28 cellular contexts compared by ENCODE assay signal in the genomic region with DNA sequence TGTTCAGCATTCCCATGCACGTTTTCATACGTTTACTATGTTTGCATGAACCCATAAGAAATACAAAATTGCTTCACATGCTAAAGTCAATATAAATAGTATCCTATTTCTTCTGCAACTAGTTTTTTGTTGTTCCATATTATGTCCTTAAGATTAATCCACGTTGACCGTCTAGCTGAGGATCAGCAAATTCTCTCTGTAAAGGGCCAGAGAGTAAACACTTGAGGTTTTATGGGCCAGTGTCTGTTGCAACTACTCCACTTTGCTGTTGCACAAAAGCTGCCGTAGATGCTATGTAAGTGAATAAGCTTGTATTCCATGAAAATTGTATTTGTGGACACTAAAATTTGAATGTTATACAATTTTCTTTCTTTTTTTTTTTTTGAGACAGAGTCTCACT.
"Had no signal": no experiment of that assay in that cellular context is flagged by ENCODE, and none has a peak within 500 bp of the region (broad histone marks: within the 10 kb centered on the region; RNA-seq: fewer than 3 reads in every experiment).

No MANE protein-coding gene starts in this region.

- H3K27ac Mint-ChIP-seq: activated B cell treated with CpG ODN at 0.5 μM for 24 hours; activated naive CD4-positive, alpha-beta T cell treated with anti-CD3 and anti-CD28 coated beads, Interleukin-2, amount 10 ng/mL, durations not matched to agents 7 days and 5 days; activated naive CD4-positive, alpha-beta T cell treated with anti-CD3 and anti-CD28 coated beads, Interleukin-2, amount 50 U/mL, for 72 hours; activated naive CD8-positive, alpha-beta T cell treated with anti-CD3 and anti-CD28 coated beads, Interleukin-2, amount 10 ng/mL, durations not matched to agents 7 days and 5 days; activated T-cell treated with anti-CD3 and anti-CD28 coated beads, Interleukin-2, amount 50 U/mL, for 24 hours; activated T-cell treated with anti-CD3 and anti-CD28 coated beads, Interleukin-2, amount 50 U/mL, for 72 hours; dendritic cell treated with granulocyte-macrophage colony-stimulating factor and Interleukin-4, amounts not matched to agents 40 ng/mL and 50 ng/mL, for 4 days; T-helper 1 cell treated with Interleukin-12 subunit alpha and Interleukin-12 subunit beta and Interleukin-4 antibody, amounts not matched to agents 30 μg/mL and 1 μg/mL, for 36 hours had no signal

- H3K27me3 Mint-ChIP-seq: activated B cell treated with CpG ODN at 0.5 μM for 24 hours; activated naive CD4-positive, alpha-beta T cell treated with anti-CD3 and anti-CD28 coated beads, Interleukin-2, amount 10 ng/mL, durations not matched to agents 7 days and 5 days; activated naive CD8-positive, alpha-beta T cell treated with anti-CD3 and anti-CD28 coated beads, Interleukin-2, amount 10 ng/mL, durations not matched to agents 7 days and 5 days; activated T-cell treated with anti-CD3 and anti-CD28 coated beads, Interleukin-2, amount 50 U/mL, for 24 hours; central memory CD8-positive, alpha-beta T cell; dendritic cell treated with granulocyte-macrophage colony-stimulating factor and Interleukin-4, amounts not matched to agents 40 ng/mL and 50 ng/mL, for 4 days had no signal

- H3K9me3 ChIP-seq: esophagus squamous epithelium had no signal

- H3K27ac ChIP-seq: brain microvascular endothelial cell, coronary artery, dorsolateral prefrontal cortex, esophagus squamous epithelium, WERI-Rb-1 had no signal

- H3K9me3 Mint-ChIP-seq: activated B cell treated with CpG ODN at 0.5 μM for 24 hours; activated naive CD4-positive, alpha-beta T cell treated with anti-CD3 and anti-CD28 coated beads, Interleukin-2, amount 10 ng/mL, durations not matched to agents 7 days and 5 days; activated naive CD4-positive, alpha-beta T cell treated with anti-CD3 and anti-CD28 coated beads, Interleukin-2, amount 50 U/mL, for 72 hours; activated naive CD8-positive, alpha-beta T cell treated with anti-CD3 and anti-CD28 coated beads, Interleukin-2, amount 10 ng/mL, durations not matched to agents 7 days and 5 days; activated T-cell treated with anti-CD3 and anti-CD28 coated beads, Interleukin-2, amount 50 U/mL, for 24 hours; activated T-cell treated with anti-CD3 and anti-CD28 coated beads, Interleukin-2, amount 50 U/mL, for 72 hours; central memory CD8-positive, alpha-beta T cell; dendritic cell treated with granulocyte-macrophage colony-stimulating factor and Interleukin-4, amounts not matched to agents 40 ng/mL and 50 ng/mL, for 4 days; T-helper 1 cell treated with Interleukin-12 subunit alpha and Interleukin-12 subunit beta and Interleukin-4 antibody, amounts not matched to agents 30 μg/mL and 1 μg/mL, for 36 hours had no signal

- DNase-seq: activated B cell treated with CpG ODN at 0.5 μM for 24 hours; activated CD4-positive, alpha-beta T cell treated with anti-CD3 and anti-CD28 coated beads for 48 hours; activated CD4-positive, alpha-beta T cell treated with anti-CD3 and anti-CD28 coated beads, Interleukin-2, amount 50 U/mL, for 1 hour; activated CD4-positive, alpha-beta T cell treated with anti-CD3 and anti-CD28 coated beads, Interleukin-2, amount 50 U/mL, for 48 hours; activated CD8-positive, alpha-beta memory T cell treated with anti-CD3 and anti-CD28 coated beads, Interleukin-2, amount 50 U/mL, for 48 hours; activated gamma-delta T cell; activated naive CD4-positive, alpha-beta T cell; activated naive CD4-positive, alpha-beta T cell treated with anti-CD3 and anti-CD28 coated beads, Interleukin-2, amount 10 ng/mL, durations not matched to agents 7 days and 5 days; activated naive CD8-positive, alpha-beta T cell treated with anti-CD3 and anti-CD28 coated beads, Interleukin-2, amount 10 ng/mL, durations not matched to agents 7 days and 5 days; activated T-cell treated with anti-CD3 and anti-CD28 coated beads for 4 hours; activated T-cell treated with anti-CD3 and anti-CD28 coated beads, Interleukin-2, amount 50 U/mL, for 24 hours; activated T-cell treated with anti-CD3 and anti-CD28 coated beads, Interleukin-2, amount 50 U/mL, for 72 hours; brain microvascular endothelial cell; dorsolateral prefrontal cortex; effector memory CD4-positive, alpha-beta T cell; erythroblast; esophagus squamous epithelium; foreskin fibroblast; head of caudate nucleus; hippocampal formation; T-helper 9 cell; WERI-Rb-1 had no signal

- H3K4me3 Mint-ChIP-seq: activated B cell treated with CpG ODN at 0.5 μM for 24 hours; activated naive CD4-positive, alpha-beta T cell treated with anti-CD3 and anti-CD28 coated beads, Interleukin-2, amount 10 ng/mL, durations not matched to agents 7 days and 5 days; activated naive CD8-positive, alpha-beta T cell treated with anti-CD3 and anti-CD28 coated beads, Interleukin-2, amount 10 ng/mL, durations not matched to agents 7 days and 5 days; activated T-cell treated with anti-CD3 and anti-CD28 coated beads, Interleukin-2, amount 50 U/mL, for 24 hours; activated T-cell treated with anti-CD3 and anti-CD28 coated beads, Interleukin-2, amount 50 U/mL, for 72 hours; central memory CD8-positive, alpha-beta T cell; dendritic cell treated with granulocyte-macrophage colony-stimulating factor and Interleukin-4, amounts not matched to agents 40 ng/mL and 50 ng/mL, for 4 days; T-helper 1 cell treated with Interleukin-12 subunit alpha and Interleukin-12 subunit beta and Interleukin-4 antibody, amounts not matched to agents 30 μg/mL and 1 μg/mL, for 36 hours had no signal

- H3K4me3 ChIP-seq: coronary artery, dorsolateral prefrontal cortex, esophagus squamous epithelium had no signal

- ATAC-seq: activated CD4-positive, CD25-positive, alpha-beta regulatory T cell treated with anti-CD3 and anti-CD28 coated beads, Interleukin-2, amount 50 U/mL, for 24 hours; activated naive CD4-positive, alpha-beta T cell treated with anti-CD3 and anti-CD28 coated beads, Interleukin-2, amount 50 U/mL, for 72 hours; activated T-cell treated with anti-CD3 and anti-CD28 coated beads, Interleukin-2, amount 50 U/mL, for 72 hours had no signal

- H3K4me1 ChIP-seq: esophagus squamous epithelium had no signal

- H3K4me1 Mint-ChIP-seq: activated B cell treated with CpG ODN at 0.5 μM for 24 hours; central memory CD8-positive, alpha-beta T cell had no signal

- H3K27me3 ChIP-seq: brain microvascular endothelial cell, dorsolateral prefrontal cortex, esophagus squamous epithelium had no signal
